1 cellular context compared by ENCODE assay signal in genomic region chr2:96305979-96306308, GRCh38.
TF ChIP-seq lines count a peak whose summit lies in the region.

No MANE protein-coding gene starts in this region.

TF ChIP-seq in GM12878, 131 proteins besides CTCF, POLR2A, EP300 and RAD21:
- TF ChIP-seq NFIC (IDR thresholded peaks at IDR 0.05; ENCODE audit: low read depth, low read length) (peak; percentile 11; the same call in 1 of the 2 replicates), RFX5 (IDR thresholded peaks at IDR 0.05; ENCODE audit: low read depth, low read length) (no peak), MTA2 (IDR thresholded peaks at IDR 0.05; ENCODE audit: low read depth) (no peak)
TF ChIP-seq in GM12878: peak in this region for 1.
